Comparison of ENCODE assay signal across 8 cellular contexts in genomic region chr6:169701953-169702639, GRCh38. TPM values are rescaled to one million over a fixed set of nuclear protein-coding genes. Genes with fewer than 3 reads are reported as not detected.
DNase-seq lines count a peak whose midpoint lies in the region; ATAC-seq and TF ChIP-seq lines count a peak whose summit lies in the region.

Gene C6orf120, plus strand, starts transcription at chr6:169702126. Its CDS starts 334 bp downstream, at chr6:169702460.
Gene WDR27, minus strand, starts transcription at chr6:169702029. Its CDS starts 13,024 bp downstream, at chr6:169689005.

- peak within 1 kb of the TSS; percentile 91 for H3K4me3 Mint-ChIP-seq in activated T-helper 1 cell treated with anti-CD3 and anti-CD28 coated beads, Interleukin-12 subunit alpha, Interleukin-12 subunit beta, Interleukin-2, Interleukin-4 antibody, amounts not matched to agents 30 ng/mL and 10 ng/mL and 1 ng/mL, durations not matched to agents 14 hours and 24 hours and 36 hours
- peak within 1 kb of the TSS; percentile 89 to 94 (median 92) for H3K4me3 Mint-ChIP-seq in naive thymus-derived CD4-positive, alpha-beta T cell
- peak within 1 kb of the TSS; percentile 94 to 95 for H3K4me3 Mint-ChIP-seq in stimulated activated naive B cell treated with anti-CD40 and anti-IgM and Interleukin-4, amounts not matched to agents 10 μg/mL and 1 μg/mL and 100 μg/mL, for 72 hours

- H3K9ac ChIP-seq in DND-41 (ENCODE audit: low read depth, low read length): peak within 1 kb of the TSS; percentile 97
- H3K9ac ChIP-seq in Karpas-422 (ENCODE audit: low read length): peak within 1 kb of the TSS; percentile 95

- POLR2A ChIA-PET in naive thymus-derived CD4-positive, alpha-beta T cell (lab: Charles Lee): interaction anchor here (0.5 to 15.5 kb wide), 15 partner anchors 9 to 882 kb away, joined by 3 to 307 read pairs (median 4); partner anchors contain the start of genes DYNLT2, ERMARD, FAM120B and PDCD2

- H3K27me3 ChIP-seq in DND-41 (ENCODE audit: insufficient read depth, low read length, poor library complexity) (no peaks in the 10 kb centered on the region), Karpas-422 (ENCODE audit: low read length) (no peaks in the 10 kb centered on the region)
- no peaks in the 10 kb centered on the region for H3K27me3 ChIP-seq in naive thymus-derived CD4-positive, alpha-beta T cell (ENCODE audit: control insufficient read depth in 2 of 2, insufficient read depth in 2 of 2, low read length in 2 of 2)

- H3K27ac ChIP-seq in DND-41 (ENCODE audit: low read length) (peak within 1 kb of the TSS; percentile 87), Karpas-422 (ENCODE audit: low read length) (peak within 1 kb of the TSS; percentile 76)
- peak within 1 kb of the TSS; percentile 98 for H3K27ac ChIP-seq in naive thymus-derived CD4-positive, alpha-beta T cell (ENCODE audit: low read depth, low read length)

- no peaks in the 10 kb centered on the region for H3K9me3 Mint-ChIP-seq in activated T-helper 1 cell treated with anti-CD3 and anti-CD28 coated beads, Interleukin-12 subunit alpha, Interleukin-12 subunit beta, Interleukin-2, Interleukin-4 antibody, amounts not matched to agents 30 ng/mL and 10 ng/mL and 1 ng/mL, durations not matched to agents 14 hours and 24 hours and 36 hours
- H3K9me3 Mint-ChIP-seq in naive thymus-derived CD4-positive, alpha-beta T cell: no peaks in the 10 kb centered on the region
- no peaks in the 10 kb centered on the region for H3K9me3 Mint-ChIP-seq in stimulated activated naive B cell treated with anti-CD40 and anti-IgM and Interleukin-4, amounts not matched to agents 10 μg/mL and 1 μg/mL and 100 μg/mL, for 72 hours

- peak within 1 kb of the TSS; percentile 91 for H3K27ac Mint-ChIP-seq in activated T-helper 1 cell treated with anti-CD3 and anti-CD28 coated beads, Interleukin-12 subunit alpha, Interleukin-12 subunit beta, Interleukin-2, Interleukin-4 antibody, amounts not matched to agents 30 ng/mL and 10 ng/mL and 1 ng/mL, durations not matched to agents 14 hours and 24 hours and 36 hours
- peak within 1 kb of the TSS; percentile 88 to 96 (median 93) for H3K27ac Mint-ChIP-seq in naive thymus-derived CD4-positive, alpha-beta T cell
- peak within 1 kb of the TSS; percentile 97 for H3K27ac Mint-ChIP-seq in stimulated activated naive B cell treated with anti-CD40 and anti-IgM and Interleukin-4, amounts not matched to agents 10 μg/mL and 1 μg/mL and 100 μg/mL, for 72 hours

- peaks cover 19% of the 10 kb centered on the region for H3K36me3 Mint-ChIP-seq in activated T-helper 1 cell treated with anti-CD3 and anti-CD28 coated beads, Interleukin-12 subunit alpha, Interleukin-12 subunit beta, Interleukin-2, Interleukin-4 antibody, amounts not matched to agents 30 ng/mL and 10 ng/mL and 1 ng/mL, durations not matched to agents 14 hours and 24 hours and 36 hours (ENCODE audit: low read depth)
- peaks cover 0 to 14% (median 0%) of the 10 kb centered on the region in 5 donors for H3K36me3 Mint-ChIP-seq in naive thymus-derived CD4-positive, alpha-beta T cell
- H3K36me3 Mint-ChIP-seq in stimulated activated naive B cell treated with anti-CD40 and anti-IgM and Interleukin-4, amounts not matched to agents 10 μg/mL and 1 μg/mL and 100 μg/mL, for 72 hours: peaks cover 21 to 36% of the 10 kb centered on the region in 2 donors

- peaks cover 45% of the 10 kb centered on the region for H3K4me1 Mint-ChIP-seq in activated T-helper 1 cell treated with anti-CD3 and anti-CD28 coated beads, Interleukin-12 subunit alpha, Interleukin-12 subunit beta, Interleukin-2, Interleukin-4 antibody, amounts not matched to agents 30 ng/mL and 10 ng/mL and 1 ng/mL, durations not matched to agents 14 hours and 24 hours and 36 hours (ENCODE audit: low read depth)
- peaks cover 28 to 65% (median 54%) of the 10 kb centered on the region in 7 donors for H3K4me1 Mint-ChIP-seq in naive thymus-derived CD4-positive, alpha-beta T cell
- H3K4me1 Mint-ChIP-seq in stimulated activated naive B cell treated with anti-CD40 and anti-IgM and Interleukin-4, amounts not matched to agents 10 μg/mL and 1 μg/mL and 100 μg/mL, for 72 hours: peaks cover 18 to 56% of the 10 kb centered on the region in 2 donors

- DNase-seq in DND-41 (peak; percentile 93), Karpas-422 (peak; percentile 99), RKO (ENCODE audit: low spot score) (peak; percentile 97), fibroblast of gingiva (ENCODE audit: low read depth) (peak; percentile 97)
- peak; percentile 96 for DNase-seq in activated T-helper 1 cell treated with anti-CD3 and anti-CD28 coated beads, Interleukin-12 subunit alpha, Interleukin-12 subunit beta, Interleukin-2, Interleukin-4 antibody, amounts not matched to agents 30 ng/mL and 10 ng/mL and 1 ng/mL, durations not matched to agents 14 hours and 24 hours and 36 hours (ENCODE audit: low spot score)
- peak; percentile 91 to 98 (median 94) for DNase-seq in naive thymus-derived CD4-positive, alpha-beta T cell
- peak; percentile 98 for DNase-seq in stimulated activated naive B cell treated with anti-CD40 and anti-IgM and Interleukin-4, amounts not matched to agents 10 μg/mL and 1 μg/mL and 100 μg/mL, for 72 hours

- H3K79me2 ChIP-seq in DND-41 (ENCODE audit: insufficient read depth, low read length): peaks cover 73% of the 10 kb centered on the region
- peaks cover 95% of the 10 kb centered on the region for H3K79me2 ChIP-seq in Karpas-422 (ENCODE audit: low read length)

- CTCF ChIA-PET in naive thymus-derived CD4-positive, alpha-beta T cell (lab: Charles Lee): interaction anchor here (0.6 to 2.2 kb wide), 2 partner anchors 20 to 1884 kb away, joined by 4 to 6 read pairs; no protein-coding TSS in a partner anchor

- H2AFZ ChIP-seq in DND-41 (ENCODE audit: low read depth, low read length) (peak within 1 kb of the TSS; percentile 96), Karpas-422 (ENCODE audit: low read length) (peak within 1 kb of the TSS; percentile 27; the same call in 1 of the 2 replicates)

- H3K4me3 ChIP-seq in DND-41 (ENCODE audit: low read depth in 1 of 2, low read length in 2 of 2) (peak within 1 kb of the TSS; percentile 91 to 98), Karpas-422 (ENCODE audit: low read length) (peak within 1 kb of the TSS; percentile 93)
- H3K4me3 ChIP-seq in naive thymus-derived CD4-positive, alpha-beta T cell (ENCODE audit: low read length): peak within 1 kb of the TSS; percentile 95

- H3K4me2 ChIP-seq in DND-41 (ENCODE audit: insufficient read depth, low read length): peak within 1 kb of the TSS; percentile 93
- H3K4me2 ChIP-seq in Karpas-422 (ENCODE audit: low read depth, low read length, poor library complexity, severe bottlenecking): peak within 1 kb of the TSS; percentile 78

- intact Hi-C loops in activated T-helper 1 cell treated with anti-CD3 and anti-CD28 coated beads, Interleukin-12 subunit alpha, Interleukin-12 subunit beta, Interleukin-2, Interleukin-4 antibody, amounts not matched to agents 30 ng/mL and 10 ng/mL and 1 ng/mL, durations not matched to agents 14 hours and 24 hours and 36 hours (cut with micrococcal nuclease): loop anchor here (1.0 to 2.0 kb wide), 12 partner anchors 21 to 883 kb away; partner anchors contain the start of genes DYNLT2, ERMARD, FAM120B and PDCD2
- intact Hi-C loops in naive thymus-derived CD4-positive, alpha-beta T cell (cut with micrococcal nuclease): loop anchor here (1.0 to 5.0 kb wide), 10 partner anchors 21 to 882 kb away; partner anchors contain the start of genes DYNLT2 (in 2 of the 2), ERMARD (in 2 of the 2), FAM120B (in 2 of the 2) and PDCD2 (in 2 of the 2)

- H3K4me1 ChIP-seq in DND-41 (ENCODE audit: insufficient read depth, low read length): peaks cover 55% of the 10 kb centered on the region
- peaks cover 55% of the 10 kb centered on the region for H3K4me1 ChIP-seq in Karpas-422 (ENCODE audit: low read length)
- peaks cover 22 to 36% of the 10 kb centered on the region in 2 donors for H3K4me1 ChIP-seq in naive thymus-derived CD4-positive, alpha-beta T cell (ENCODE audit: control insufficient read depth in 2 of 2, insufficient read depth in 2 of 2, low read length in 2 of 2)

- H3K9me2 ChIP-seq in Karpas-422 (replicated peaks; ENCODE audit: insufficient read depth, low read length): no peaks in the 10 kb centered on the region

- H3K9me3 ChIP-seq in DND-41 (ENCODE audit: insufficient read depth, low read length, severe bottlenecking): peaks cover 2% of the 10 kb centered on the region
- H3K9me3 ChIP-seq in Karpas-422 (ENCODE audit: low read length): no peaks in the 10 kb centered on the region
- H3K9me3 ChIP-seq in naive thymus-derived CD4-positive, alpha-beta T cell (ENCODE audit: control insufficient read depth in 2 of 3, low read length in 3 of 3): no peaks in the 10 kb centered on the region

- TF ChIP-seq CTCF in DND-41 (IDR thresholded peaks at IDR 0.05; ENCODE audit: borderline replicate concordance, extremely low read depth, low read length, poor library complexity, severe bottlenecking): no peak

- H3K36me3 ChIP-seq in DND-41 (ENCODE audit: insufficient read depth, low read length): peaks cover 51% of the 10 kb centered on the region
- H3K36me3 ChIP-seq in Karpas-422 (ENCODE audit: insufficient read depth, low read length): peaks cover 15% of the 10 kb centered on the region
- H3K36me3 ChIP-seq in naive thymus-derived CD4-positive, alpha-beta T cell (ENCODE audit: control insufficient read depth in 2 of 3, insufficient read depth in 3 of 3, low read length in 3 of 3): peaks cover 0 to 21% (median 4%) of the 10 kb centered on the region in 3 experiments

- peak; percentile 90 for ATAC-seq in DND-41 (ENCODE audit: insufficient read depth, low read depth)
- ATAC-seq in GM21825 (IDR thresholded peaks at IDR 0.05; ENCODE audit: unreplicated experiment): peak; percentile 97
- ATAC-seq in naive thymus-derived CD4-positive, alpha-beta T cell: peak; percentile 93
- peak; percentile 94 to 95 for ATAC-seq in stimulated activated naive B cell treated with anti-CD40 and anti-IgM and Interleukin-4, amounts not matched to agents 10 μg/mL and 1 μg/mL and 100 μg/mL, for 72 hours (replicated peaks)

- no peaks in the 10 kb centered on the region for H3K27me3 Mint-ChIP-seq in activated T-helper 1 cell treated with anti-CD3 and anti-CD28 coated beads, Interleukin-12 subunit alpha, Interleukin-12 subunit beta, Interleukin-2, Interleukin-4 antibody, amounts not matched to agents 30 ng/mL and 10 ng/mL and 1 ng/mL, durations not matched to agents 14 hours and 24 hours and 36 hours (ENCODE audit: insufficient read depth)
- H3K27me3 Mint-ChIP-seq in naive thymus-derived CD4-positive, alpha-beta T cell: no peaks in the 10 kb centered on the region
- no peaks in the 10 kb centered on the region for H3K27me3 Mint-ChIP-seq in stimulated activated naive B cell treated with anti-CD40 and anti-IgM and Interleukin-4, amounts not matched to agents 10 μg/mL and 1 μg/mL and 100 μg/mL, for 72 hours

- H4K20me1 ChIP-seq in DND-41 (ENCODE audit: insufficient read depth, low read length) (peaks cover 30% of the 10 kb centered on the region), Karpas-422 (ENCODE audit: insufficient read depth, low read depth, low read length) (no peaks in the 10 kb centered on the region; the same call in 1 of the 2 replicates)

RNA-seq across cellular contexts. Expression of gene C6orf120, which starts in this region (rescaled TPM):
- 43.9 and 51.4 TPM in 2 replicates for total RNA-seq in Karpas-422 (2014; rRNA removed; shearing (Covaris generic); ENCODE audit: low replicate concordance)
- total RNA-seq in activated T-helper 1 cell treated with anti-CD3 and anti-CD28 coated beads, Interleukin-12 subunit alpha, Interleukin-12 subunit beta, Interleukin-2, Interleukin-4 antibody, amounts not matched to agents 30 ng/mL and 10 ng/mL and 1 ng/mL, durations not matched to agents 14 hours and 24 hours and 36 hours: 22.6 and 25.5 TPM in 2 replicates
- total RNA-seq in naive thymus-derived CD4-positive, alpha-beta T cell: 10 to 100 TPM; 16.0 to 38.1 (median 19.3) TPM
- 10 to 100 TPM in 1 of 2 donors, 1 to 10 TPM in 1; 8.7 to 13.0 TPM for polyA plus RNA-seq in naive thymus-derived CD4-positive, alpha-beta T cell

RNA-seq across cellular contexts. Expression of gene WDR27, which starts in this region (rescaled TPM):
- 63.0 and 76.8 TPM in 2 replicates for total RNA-seq in Karpas-422 (2014; rRNA removed; shearing (Covaris generic); ENCODE audit: low replicate concordance)
- 20.1 and 26.8 TPM in 2 replicates for total RNA-seq in activated T-helper 1 cell treated with anti-CD3 and anti-CD28 coated beads, Interleukin-12 subunit alpha, Interleukin-12 subunit beta, Interleukin-2, Interleukin-4 antibody, amounts not matched to agents 30 ng/mL and 10 ng/mL and 1 ng/mL, durations not matched to agents 14 hours and 24 hours and 36 hours
- 10 to 100 TPM; 22.7 to 89.0 (median 41.4) TPM for total RNA-seq in naive thymus-derived CD4-positive, alpha-beta T cell
- polyA plus RNA-seq in naive thymus-derived CD4-positive, alpha-beta T cell: 1 to 10 TPM; 6.7 to 6.8 TPM

Comparison
In these comparisons a context has a peak if more than half of its experiments do, and no peak if none do; other contexts are left out.
1. Peak in every context shown above with its lines: DNase-seq, ATAC-seq, H3K4me3 ChIP-seq and H3K27ac ChIP-seq.